10 cellular contexts compared by ENCODE assay signal in the genomic region with DNA sequence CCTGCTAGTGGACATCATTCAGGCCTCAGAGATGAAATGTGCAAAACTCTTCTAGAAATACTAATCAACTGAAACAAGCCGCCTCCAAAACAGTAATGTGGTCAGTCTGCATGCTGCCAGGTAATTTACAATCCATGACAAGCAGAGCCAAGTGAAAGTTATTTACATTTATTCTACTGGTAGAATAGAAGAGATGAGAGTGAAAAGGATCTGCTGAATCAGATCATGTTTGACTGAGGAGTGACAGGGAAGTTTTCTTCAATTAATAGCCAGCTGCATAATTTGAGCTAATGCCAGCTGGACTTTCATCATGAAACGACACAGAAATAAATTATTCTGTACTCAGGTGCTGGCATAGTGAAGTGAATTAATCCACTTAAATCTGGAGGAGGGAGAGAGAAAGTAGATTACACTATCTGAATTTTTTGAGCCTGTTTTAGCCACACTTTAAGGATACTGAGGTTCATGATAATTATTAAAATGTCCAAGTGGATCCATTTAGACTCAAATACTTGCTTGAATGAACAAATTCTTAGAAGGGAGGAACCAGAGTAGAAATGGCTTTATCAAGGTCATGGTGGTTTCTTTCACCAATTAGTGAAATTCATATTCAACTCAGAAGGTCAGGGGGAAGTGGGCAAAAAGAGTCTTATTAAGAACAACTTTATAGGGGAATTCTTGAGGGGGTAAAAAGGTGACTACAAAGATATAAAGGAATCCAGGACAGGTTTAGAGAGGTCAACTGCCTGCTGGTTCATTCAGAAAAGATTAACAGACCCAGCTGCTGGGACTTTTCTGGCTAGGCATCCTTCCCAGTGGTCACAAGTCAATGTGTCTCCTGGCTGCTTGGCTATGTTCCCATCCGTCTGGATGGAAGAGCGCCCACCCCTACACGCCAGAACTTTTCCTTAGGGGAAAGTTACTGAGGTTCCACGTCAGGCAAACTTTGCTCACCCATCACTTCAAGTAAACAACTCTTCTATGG.
DNase-seq lines count a peak whose midpoint lies in the region; ATAC-seq and TF ChIP-seq lines count a peak whose summit lies in the region.
"Had no signal": no experiment of that assay in that cellular context is flagged by ENCODE, and none has a peak within 500 bp of the region (broad histone marks: within the 10 kb centered on the region; RNA-seq: fewer than 3 reads in every experiment).

No MANE protein-coding gene starts in this region.

- H3K4me1 Mint-ChIP-seq in mesothelial cell of epicardium, result peaks cover 54% of the 10 kb centered on the region
- no peaks in the 10 kb centered on the region for H3K4me1 Mint-ChIP-seq in activated CD4-positive, alpha-beta memory T cell treated with anti-CD3 and anti-CD28 coated beads, Interleukin-2, amount 10 ng/mL, durations not matched to agents 7 days and 5 days
- H3K4me1 Mint-ChIP-seq: T-cell had no signal

- H3K36me3 Mint-ChIP-seq in mesothelial cell of epicardium, result peaks cover 4% of the 10 kb centered on the region
- no peaks in the 10 kb centered on the region for H3K36me3 Mint-ChIP-seq in activated CD4-positive, alpha-beta memory T cell treated with anti-CD3 and anti-CD28 coated beads, Interleukin-2, amount 10 ng/mL, durations not matched to agents 7 days and 5 days (ENCODE audit: low read depth)
- H3K36me3 Mint-ChIP-seq: activated naive CD8-positive, alpha-beta T cell; T-cell had no signal

- H3K9me3 Mint-ChIP-seq in mesothelial cell of epicardium, result no peaks in the 10 kb centered on the region
- no peaks in the 10 kb centered on the region for H3K9me3 Mint-ChIP-seq in activated CD4-positive, alpha-beta memory T cell treated with anti-CD3 and anti-CD28 coated beads, Interleukin-2, amount 10 ng/mL, durations not matched to agents 7 days and 5 days

- H3K4me3 Mint-ChIP-seq in mesothelial cell of epicardium, result no peak overlapping the region
- H3K4me3 Mint-ChIP-seq in activated CD4-positive, alpha-beta memory T cell treated with anti-CD3 and anti-CD28 coated beads, Interleukin-2, amount 10 ng/mL, durations not matched to agents 7 days and 5 days, result no peak overlapping the region
- H3K4me3 Mint-ChIP-seq: activated naive CD8-positive, alpha-beta T cell; T-cell had no signal

- H3K27me3 Mint-ChIP-seq in mesothelial cell of epicardium (ENCODE audit: low read depth), result no peaks in the 10 kb centered on the region
- H3K27me3 Mint-ChIP-seq in activated CD4-positive, alpha-beta memory T cell treated with anti-CD3 and anti-CD28 coated beads, Interleukin-2, amount 10 ng/mL, durations not matched to agents 7 days and 5 days, result no peaks in the 10 kb centered on the region
- H3K27me3 Mint-ChIP-seq: activated naive CD8-positive, alpha-beta T cell; T-cell had no signal

- CTCF ChIA-PET in GM10248 (lab: Yijun Ruan, JAX), result interaction anchor here (1.2 to 1.4 kb wide), 2 partner anchors 9 to 12 kb away, joined by 3 to 4 read pairs; no protein-coding TSS in a partner anchor
- CTCF ChIA-PET in activated CD4-positive, alpha-beta memory T cell treated with anti-CD3 and anti-CD28 coated beads, Interleukin-2, amount 10 ng/mL, durations not matched to agents 7 days and 5 days (lab: Charles Lee), result no interaction called here

- POLR2A ChIA-PET in GM10248 (lab: Yijun Ruan, JAX), result no interaction called here
- POLR2A ChIA-PET in activated CD4-positive, alpha-beta memory T cell treated with anti-CD3 and anti-CD28 coated beads, Interleukin-2, amount 10 ng/mL, durations not matched to agents 7 days and 5 days (lab: Charles Lee), result no interaction called here

- DNase-seq in NCI-H2029 (lab: John Stamatoyannopoulos, UW) (peak; percentile 68), dermis blood vessel endothelial cell (peak; percentile 87), mesothelial cell of epicardium (ENCODE audit: low spot score in 2 of 2, unreplicated experiment in 2 of 2) (no peak), GM10248 (ENCODE audit: extremely low spot score) (no peak), activated T-cell treated with anti-CD3 and anti-CD28 coated beads for 4 hours (no peak)
- no peak for DNase-seq in activated CD4-positive, alpha-beta memory T cell treated with anti-CD3 and anti-CD28 coated beads, Interleukin-2, amount 10 ng/mL, durations not matched to agents 7 days and 5 days
- DNase-seq: T-cell had no signal

- H3K27ac ChIP-seq in 22Rv1, result peak overlapping the region; percentile 49

- H3K27ac Mint-ChIP-seq in mesothelial cell of epicardium, result peak overlapping the region; percentile 84
- no peak overlapping the region for H3K27ac Mint-ChIP-seq in activated CD4-positive, alpha-beta memory T cell treated with anti-CD3 and anti-CD28 coated beads, Interleukin-2, amount 10 ng/mL, durations not matched to agents 7 days and 5 days
- H3K27ac Mint-ChIP-seq: activated naive CD8-positive, alpha-beta T cell; T-cell had no signal

- no peak for TF ChIP-seq CTCF in 22Rv1 (IDR thresholded peaks at IDR 0.05)
- TF ChIP-seq CTCF in mesothelial cell of epicardium (IDR thresholded peaks at IDR 0.05; ENCODE audit: unreplicated experiment), result no peak
- no peak for TF ChIP-seq CTCF in GM10248 (IDR thresholded peaks at IDR 0.05; ENCODE audit: control extremely low read depth, extremely low read depth, low read depth, missing control alignments)

- no peak for ATAC-seq in GM19035 (IDR thresholded peaks at IDR 0.05; ENCODE audit: unreplicated experiment)
- ATAC-seq: T-cell had no signal

Comparison
In these comparisons a context has a peak if more than half of its experiments do, and no peak if none do; other contexts are left out.
1. DNase-seq: peak in NCI-H2029 (single experiment) and dermis blood vessel endothelial cell (single experiment); none in mesothelial cell of epicardium (0 of 2), GM10248 (single experiment), activated CD4-positive, alpha-beta memory T cell treated with anti-CD3 and anti-CD28 coated beads, Interleukin-2, amount 10 ng/mL, durations not matched to agents 7 days and 5 days (single experiment) and activated T-cell treated with anti-CD3 and anti-CD28 coated beads for 4 hours (single experiment).